In the genomic region with DNA sequence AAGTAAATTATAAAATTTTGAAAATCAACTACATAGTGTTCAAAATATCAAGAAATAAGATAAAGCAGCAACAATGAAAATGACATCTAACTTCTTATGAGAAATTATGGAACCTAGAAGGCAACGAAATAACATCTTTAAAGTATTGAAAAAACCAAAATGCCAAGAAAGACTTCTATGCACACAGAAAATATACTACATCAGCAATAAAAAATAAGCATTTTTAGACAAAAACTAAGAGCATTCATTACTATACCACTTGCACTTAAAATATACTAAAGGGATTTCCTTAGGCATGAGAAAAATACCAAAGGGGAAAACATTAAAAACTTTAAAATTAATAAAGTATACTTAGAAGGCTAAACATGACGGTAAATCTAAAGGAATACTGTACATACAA, we compare ENCODE assay signal across 8 cellular contexts.
"Had no signal": no experiment of that assay in that cellular context is flagged by ENCODE, and none has a peak within 500 bp of the region (broad histone marks: within the 10 kb centered on the region; RNA-seq: fewer than 3 reads in every experiment).

No MANE protein-coding gene starts in this region.

- H3K9ac ChIP-seq: GM23248 had no signal

- H3K9me3 ChIP-seq: HAP-1 had no signal

- ATAC-seq: HCT116 had no signal

- H2AFZ ChIP-seq: GM23248 had no signal

- H3K4me1 ChIP-seq: HAP-1 had no signal

- H3K4me3 ChIP-seq: GM23248, HAP-1 had no signal

- H3K27ac ChIP-seq: GM23248, HL-60 had no signal

- DNase-seq: GM23248, GOT3, H7, HFFc6, KG1 had no signal

- H3K36me3 ChIP-seq: HAP-1 had no signal
